8 cellular contexts compared by ENCODE assay signal in genomic region chr12:101839324-101840283, GRCh38. TPM values are rescaled to one million over a fixed set of nuclear protein-coding genes. Genes with fewer than 3 reads are reported as not detected.
DNase-seq lines count a peak whose midpoint lies in the region; ATAC-seq, FAIRE-seq and TF ChIP-seq lines count a peak whose summit lies in the region.

No MANE protein-coding gene starts in this region.

- H3K9me3 Mint-ChIP-seq in WTC11, result no peaks in the 10 kb centered on the region

- DNase-seq in Ammon's horn (ENCODE audit: low spot score) (peak; percentile 87), NCI-H1092 treated with DMSO at 0.1 percent for 48 hours (lab: John Stamatoyannopoulos, UW) (peak; percentile 3), WTC11 (ENCODE audit: low spot score) (peak; percentile 74), bronchial epithelial cell (ENCODE audit: low read depth) (peak; percentile 78), left kidney (ENCODE audit: low read depth, low spot score) (peak; percentile 76)
- peak; percentile 36 to 47 (median 41) for DNase-seq in stimulated activated CD4-positive, alpha-beta T cell treated with anti-CD3 and anti-CD28 coated beads, TNF-alpha, amount 100 ng/mL, for 1 hour (ENCODE audit: low read depth in 3 of 3, low spot score in 1 of 3)

- no peak overlapping the region for H3K27ac Mint-ChIP-seq in WTC11

- POLR2A ChIA-PET in WTC11 (lab: Charles Lee), result interaction anchor here (0.5 to 1.0 kb wide), 5 partner anchors 16 to 864 kb away, joined by 3 to 8 read pairs (median 3); no protein-coding TSS in a partner anchor

- H3K36me3 ChIP-seq in bronchial epithelial cell (ENCODE audit: control insufficient read depth, insufficient read depth, low read length), result no peaks in the 10 kb centered on the region

- no peaks in the 10 kb centered on the region for H3K27me3 Mint-ChIP-seq in WTC11 (ENCODE audit: low read depth)

- peak; percentile 67 for TF ChIP-seq CTCF in WTC11 (IDR thresholded peaks at IDR 0.05)
- peak; percentile 78 for TF ChIP-seq CTCF in bronchial epithelial cell (IDR thresholded peaks at IDR 0.05; ENCODE audit: insufficient read depth, low read length, severe bottlenecking)

- H3K4me1 Mint-ChIP-seq in WTC11, result no peaks in the 10 kb centered on the region

- no peaks in the 10 kb centered on the region for H3K27me3 ChIP-seq in bronchial epithelial cell (ENCODE audit: control insufficient read depth, insufficient read depth, low read length)

- FAIRE-seq in bronchial epithelial cell (lab: Jason Lieb, UNC), result no peak

- H3K4me3 Mint-ChIP-seq in WTC11, result no peak overlapping the region

- ATAC-seq in GM18511 (IDR thresholded peaks at IDR 0.05; ENCODE audit: unreplicated experiment) (peak; percentile 60), WTC11 (peak; percentile 80), HG03439 (IDR thresholded peaks at IDR 0.05; ENCODE audit: unreplicated experiment) (no peak)

- no peak overlapping the region for H3K4me3 ChIP-seq in bronchial epithelial cell (ENCODE audit: low read depth, low read length)

- CTCF ChIA-PET in WTC11 (lab: Charles Lee), result interaction anchor here (0.6 to 5.8 kb wide), 19 partner anchors 8 to 972 kb away, joined by 3 to 69 read pairs (median 3); partner anchors contain the start of genes CHPT1 and GNPTAB

- no peaks in the 10 kb centered on the region for H3K36me3 Mint-ChIP-seq in WTC11

TF ChIP-seq in WTC11, 78 proteins besides CTCF, POLR2A, EP300 and RAD21:
- TF ChIP-seq FOXP1 (CRISPR knock-in tag; IDR thresholded peaks at IDR 0.05; ENCODE audit: borderline replicate concordance) (no peak), ZNF121 (CRISPR knock-in tag; IDR thresholded peaks at IDR 0.05) (peak; percentile 75; the same call in 1 of the 2 replicates), GTF2I (CRISPR knock-in tag; conservative IDR thresholded peaks at IDR 0.05) (peak; percentile 55; the same call in 1 of the 2 replicates), SMAD3 (CRISPR knock-in tag; IDR thresholded peaks at IDR 0.05; ENCODE audit: borderline replicate concordance) (no peak)

RNA-seq across cellular contexts. Expression of gene GNPTAB, which starts 8.8 kb away (rescaled TPM):
- total RNA-seq in WTC11 (2021), result 22.5 to 25.4 TPM (median 24.4 TPM) in 3 replicates
- total RNA-seq in bronchial epithelial cell, result 15.8 and 16.4 TPM in 2 replicates

RNA-seq across cellular contexts. Expression of gene DRAM1, which starts 37.8 kb away (rescaled TPM):
- total RNA-seq in WTC11 (2021) (6.0 to 6.9 TPM (median 6.6 TPM) in 3 replicates), bronchial epithelial cell (5.8 and 7.8 TPM in 2 replicates)

Comparison
In these comparisons a context has a peak if more than half of its experiments do, and no peak if none do; other contexts are left out.
1. DNase-seq: peak in every context shown above with its lines; median percentile 87 in Ammon's horn; 78 in bronchial epithelial cell; 76 in left kidney; 74 in WTC11; 41 in stimulated activated CD4-positive, alpha-beta T cell treated with anti-CD3 and anti-CD28 coated beads, TNF-alpha, amount 100 ng/mL, for 1 hour; 3 in NCI-H1092 treated with DMSO at 0.1 percent for 48 hours.